Comparison of ENCODE assay signal across 8 cellular contexts in the genomic region with DNA sequence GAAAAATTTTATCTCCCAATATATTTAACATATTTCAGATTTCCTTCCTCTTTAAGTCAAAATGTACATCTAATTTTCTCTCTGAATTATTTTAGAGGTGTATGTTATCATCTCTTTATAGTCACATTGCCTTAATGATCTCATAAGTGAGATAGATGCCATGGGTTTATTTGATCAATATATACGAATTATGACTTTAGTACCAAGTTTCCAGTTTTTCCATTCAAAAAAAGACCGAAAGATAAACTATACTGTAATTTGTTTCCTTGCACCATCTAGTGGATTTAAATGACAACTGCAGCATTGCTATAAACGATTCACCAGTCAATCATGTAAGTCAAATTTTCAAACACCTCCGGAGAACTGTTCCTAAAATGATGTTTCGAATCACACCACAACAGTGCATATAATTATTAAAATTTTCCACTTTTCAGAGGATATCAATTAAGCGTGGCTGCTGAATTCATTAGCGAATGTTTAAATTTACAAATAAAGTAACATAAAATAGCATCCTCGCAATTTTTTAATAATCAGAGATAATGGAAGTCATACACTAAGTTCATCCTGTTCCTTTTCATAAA. TPM values are rescaled to one million over a fixed set of nuclear protein-coding genes. Genes with fewer than 3 reads are reported as not detected.
DNase-seq lines count a peak whose midpoint lies in the region; ATAC-seq and TF ChIP-seq lines count a peak whose summit lies in the region.

No MANE protein-coding gene starts in this region.

- DNase-seq in DMS79 (lab: John Stamatoyannopoulos, UW) (peak; percentile 49), NCI-H526 (lab: John Stamatoyannopoulos, UW) (peak; percentile 70 to 75), amniotic epithelial cell (ENCODE audit: low read depth) (peak; percentile 62), left ventricle myocardium inferior (no peak), putamen (ENCODE audit: low spot score) (peak; percentile 58)
- DNase-seq in stimulated activated CD4-positive, alpha-beta T cell treated with anti-CD3 and anti-CD28 coated beads, Interleukin-15, amount 100 ng/mL, for 24 hours: no peak

- peak; percentile 80 for TF ChIP-seq CTCF in left ventricle myocardium inferior (IDR thresholded peaks at IDR 0.05; ENCODE audit: borderline replicate concordance)

- ATAC-seq in GM19468 (IDR thresholded peaks at IDR 0.05; ENCODE audit: extremely low read depth, unreplicated experiment): peak; percentile 16
- ATAC-seq in HG03521 (IDR thresholded peaks at IDR 0.05; ENCODE audit: unreplicated experiment): peak; percentile 42

- no peaks in the 10 kb centered on the region for H3K9me3 ChIP-seq in left ventricle myocardium inferior (replicated peaks)

- peak overlapping the region; percentile 91 for H3K27ac ChIP-seq in left ventricle myocardium inferior (replicated peaks)

- peaks cover 14% of the 10 kb centered on the region for H3K27me3 ChIP-seq in left ventricle myocardium inferior (ENCODE audit: low read depth)

- peak overlapping the region; percentile 74 for H3K4me3 ChIP-seq in left ventricle myocardium inferior

- peaks cover 49% of the 10 kb centered on the region for H3K4me1 ChIP-seq in left ventricle myocardium inferior

- intact Hi-C loops in left ventricle myocardium inferior (cut with micrococcal nuclease): no loop called here

- H3K36me3 ChIP-seq in left ventricle myocardium inferior: peaks cover 5% of the 10 kb centered on the region

RNA-seq across cellular contexts. Expression of a gene that starts 0.4 kb away (rescaled TPM):
- 23.8 TPM for total RNA-seq in left ventricle myocardium inferior

Comparison
In these comparisons a context has a peak if more than half of its experiments do, and no peak if none do; other contexts are left out.
1. DNase-seq: peak in DMS79 (single experiment), NCI-H526 (2 of 2), amniotic epithelial cell (single experiment) and putamen (single experiment); none in left ventricle myocardium inferior (single experiment) and stimulated activated CD4-positive, alpha-beta T cell treated with anti-CD3 and anti-CD28 coated beads, Interleukin-15, amount 100 ng/mL, for 24 hours (single experiment).